In the genomic region with DNA sequence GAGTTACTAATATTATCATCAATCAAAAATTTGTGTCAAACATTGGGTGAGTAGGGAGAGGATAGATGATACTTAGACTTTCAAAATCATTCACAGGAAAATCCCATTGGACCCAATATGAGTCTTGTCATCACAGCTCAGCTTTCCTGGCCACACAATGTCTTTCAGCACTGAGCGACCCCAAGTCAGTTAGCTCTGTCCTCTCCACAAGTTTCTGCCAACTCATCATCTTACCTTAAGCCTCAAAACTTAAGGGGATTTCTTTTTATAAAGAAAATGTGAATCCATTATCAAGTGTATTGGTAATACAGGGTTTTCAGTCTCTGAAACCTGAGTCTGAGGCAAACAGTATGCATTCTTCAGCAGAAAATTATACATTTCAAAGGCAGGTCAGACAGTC, we compare ENCODE assay signal across 2 cellular contexts.
A peak's percentile ranks its signal among the peaks of the same experiment; 100 is the strongest.
TF ChIP-seq lines count a peak whose summit lies in the region.

No MANE protein-coding gene starts in this region.

TF ChIP-seq in A549, 52 proteins besides CTCF, POLR2A, EP300 and RAD21:
- TF ChIP-seq MAZ (IDR thresholded peaks at IDR 0.05; ENCODE audit: borderline replicate concordance, low read depth, low read length) (no peak), MAFK (IDR thresholded peaks at IDR 0.05; ENCODE audit: partially characterized antibody) (peak; percentile 67), RNF2 (IDR thresholded peaks at IDR 0.05; ENCODE audit: borderline replicate concordance, low read depth) (no peak), NFE2L2 (conservative IDR thresholded peaks at IDR 0.05; ENCODE audit: low read length) (no peak), NR3C1 (IDR thresholded peaks at IDR 0.05) (no peak)

TF ChIP-seq in GM23338, 12 proteins besides CTCF, POLR2A, EP300 and RAD21:
- TF ChIP-seq CREB1 (CRISPR knock-in tag; IDR thresholded peaks at IDR 0.05; ENCODE audit: low read depth), result no peak
- no peak for TF ChIP-seq ZNF114 (CRISPR knock-in tag; IDR thresholded peaks at IDR 0.05)
- TF ChIP-seq JUNB (IDR thresholded peaks at IDR 0.05; ENCODE audit: unreplicated experiment), result no peak
- no peak for TF ChIP-seq NANOG (IDR thresholded peaks at IDR 0.05; ENCODE audit: borderline replicate concordance)
- no peak for TF ChIP-seq REST (IDR thresholded peaks at IDR 0.05; ENCODE audit: unreplicated experiment)
- TF ChIP-seq, protein P1, sequence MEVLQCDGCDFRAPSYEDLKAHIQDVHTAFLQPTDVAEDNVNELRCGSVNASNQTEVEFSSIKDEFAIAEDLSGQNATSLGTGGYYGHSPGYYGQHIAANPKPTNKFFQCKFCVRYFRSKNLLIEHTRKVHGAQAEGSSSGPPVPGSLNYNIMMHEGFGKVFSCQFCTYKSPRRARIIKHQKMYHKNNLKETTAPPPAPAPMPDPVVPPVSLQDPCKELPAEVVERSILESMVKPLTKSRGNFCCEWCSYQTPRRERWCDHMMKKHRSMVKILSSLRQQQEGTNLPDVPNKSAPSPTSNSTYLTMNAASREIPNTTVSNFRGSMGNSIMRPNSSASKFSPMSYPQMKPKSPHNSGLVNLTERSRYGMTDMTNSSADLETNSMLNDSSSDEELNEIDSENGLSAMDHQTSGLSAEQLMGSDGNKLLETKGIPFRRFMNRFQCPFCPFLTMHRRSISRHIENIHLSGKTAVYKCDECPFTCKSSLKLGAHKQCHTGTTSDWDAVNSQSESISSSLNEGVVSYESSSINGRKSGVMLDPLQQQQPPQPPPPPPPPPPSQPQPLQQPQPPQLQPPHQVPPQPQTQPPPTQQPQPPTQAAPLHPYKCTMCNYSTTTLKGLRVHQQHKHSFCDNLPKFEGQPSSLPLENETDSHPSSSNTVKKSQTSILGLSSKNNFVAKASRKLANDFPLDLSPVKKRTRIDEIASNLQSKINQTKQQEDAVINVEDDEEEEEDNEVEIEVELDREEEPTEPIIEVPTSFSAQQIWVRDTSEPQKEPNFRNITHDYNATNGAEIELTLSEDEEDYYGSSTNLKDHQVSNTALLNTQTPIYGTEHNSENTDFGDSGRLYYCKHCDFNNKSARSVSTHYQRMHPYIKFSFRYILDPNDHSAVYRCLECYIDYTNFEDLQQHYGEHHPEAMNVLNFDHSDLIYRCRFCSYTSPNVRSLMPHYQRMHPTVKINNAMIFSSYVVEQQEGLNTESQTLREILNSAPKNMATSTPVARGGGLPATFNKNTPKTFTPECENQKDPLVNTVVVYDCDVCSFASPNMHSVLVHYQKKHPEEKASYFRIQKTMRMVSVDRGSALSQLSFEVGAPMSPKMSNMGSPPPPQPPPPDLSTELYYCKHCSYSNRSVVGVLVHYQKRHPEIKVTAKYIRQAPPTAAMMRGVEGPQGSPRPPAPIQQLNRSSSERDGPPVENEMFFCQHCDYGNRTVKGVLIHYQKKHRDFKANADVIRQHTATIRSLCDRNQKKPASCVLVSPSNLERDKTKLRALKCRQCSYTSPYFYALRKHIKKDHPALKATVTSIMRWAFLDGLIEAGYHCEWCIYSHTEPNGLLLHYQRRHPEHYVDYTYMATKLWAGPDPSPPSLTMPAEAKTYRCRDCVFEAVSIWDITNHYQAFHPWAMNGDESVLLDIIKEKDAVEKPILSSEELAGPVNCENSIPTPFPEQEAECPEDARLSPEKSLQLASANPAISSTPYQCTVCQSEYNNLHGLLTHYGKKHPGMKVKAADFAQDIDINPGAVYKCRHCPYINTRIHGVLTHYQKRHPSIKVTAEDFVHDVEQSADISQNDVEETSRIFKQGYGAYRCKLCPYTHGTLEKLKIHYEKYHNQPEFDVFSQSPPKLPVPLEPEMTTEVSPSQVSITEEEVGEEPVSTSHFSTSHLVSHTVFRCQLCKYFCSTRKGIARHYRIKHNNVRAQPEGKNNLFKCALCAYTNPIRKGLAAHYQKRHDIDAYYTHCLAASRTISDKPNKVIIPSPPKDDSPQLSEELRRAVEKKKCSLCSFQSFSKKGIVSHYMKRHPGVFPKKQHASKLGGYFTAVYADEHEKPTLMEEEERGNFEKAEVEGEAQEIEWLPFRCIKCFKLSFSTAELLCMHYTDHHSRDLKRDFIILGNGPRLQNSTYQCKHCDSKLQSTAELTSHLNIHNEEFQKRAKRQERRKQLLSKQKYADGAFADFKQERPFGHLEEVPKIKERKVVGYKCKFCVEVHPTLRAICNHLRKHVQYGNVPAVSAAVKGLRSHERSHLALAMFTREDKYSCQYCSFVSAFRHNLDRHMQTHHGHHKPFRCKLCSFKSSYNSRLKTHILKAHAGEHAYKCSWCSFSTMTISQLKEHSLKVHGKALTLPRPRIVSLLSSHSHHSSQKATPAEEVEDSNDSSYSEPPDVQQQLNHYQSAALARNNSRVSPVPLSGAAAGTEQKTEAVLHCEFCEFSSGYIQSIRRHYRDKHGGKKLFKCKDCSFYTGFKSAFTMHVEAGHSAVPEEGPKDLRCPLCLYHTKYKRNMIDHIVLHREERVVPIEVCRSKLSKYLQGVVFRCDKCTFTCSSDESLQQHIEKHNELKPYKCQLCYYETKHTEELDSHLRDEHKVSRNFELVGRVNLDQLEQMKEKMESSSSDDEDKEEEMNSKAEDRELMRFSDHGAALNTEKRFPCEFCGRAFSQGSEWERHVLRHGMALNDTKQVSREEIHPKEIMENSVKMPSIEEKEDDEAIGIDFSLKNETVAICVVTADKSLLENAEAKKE (CRISPR knock-in tag; IDR thresholded peaks at IDR 0.05), result no peak
- TF ChIP-seq STAT1 (IDR thresholded peaks at IDR 0.05; ENCODE audit: unreplicated experiment), result no peak
- no peak for TF ChIP-seq ZNF331 (CRISPR knock-in tag; IDR thresholded peaks at IDR 0.05; ENCODE audit: low read depth)
- TF ChIP-seq, protein P2, sequence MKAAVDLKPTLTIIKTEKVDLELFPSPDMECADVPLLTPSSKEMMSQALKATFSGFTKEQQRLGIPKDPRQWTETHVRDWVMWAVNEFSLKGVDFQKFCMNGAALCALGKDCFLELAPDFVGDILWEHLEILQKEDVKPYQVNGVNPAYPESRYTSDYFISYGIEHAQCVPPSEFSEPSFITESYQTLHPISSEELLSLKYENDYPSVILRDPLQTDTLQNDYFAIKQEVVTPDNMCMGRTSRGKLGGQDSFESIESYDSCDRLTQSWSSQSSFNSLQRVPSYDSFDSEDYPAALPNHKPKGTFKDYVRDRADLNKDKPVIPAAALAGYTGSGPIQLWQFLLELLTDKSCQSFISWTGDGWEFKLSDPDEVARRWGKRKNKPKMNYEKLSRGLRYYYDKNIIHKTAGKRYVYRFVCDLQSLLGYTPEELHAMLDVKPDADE (IDR thresholded peaks at IDR 0.05), result no peak
- no peak for TF ChIP-seq EZH2 (IDR thresholded peaks at IDR 0.05; ENCODE audit: low read depth, unreplicated experiment)
- no peak for TF ChIP-seq POLR2AphosphoS5 (IDR thresholded peaks at IDR 0.05; ENCODE audit: low read depth)
- TF ChIP-seq EZH2phosphoT487 (IDR thresholded peaks at IDR 0.05; ENCODE audit: unreplicated experiment), result no peak
